15 cellular contexts compared by ENCODE assay signal in genomic region chr1:164587617-164588367, GRCh38. TPM values are rescaled to one million over a fixed set of nuclear protein-coding genes. Genes with fewer than 3 reads are reported as not detected.
DNase-seq lines count a peak whose midpoint lies in the region; ATAC-seq, FAIRE-seq and TF ChIP-seq lines count a peak whose summit lies in the region.
"Had no signal": no experiment of that assay in that cellular context is flagged by ENCODE, and none has a peak within 500 bp of the region (broad histone marks: within the 10 kb centered on the region; RNA-seq: fewer than 3 reads in every experiment).

No MANE protein-coding gene starts in this region.

- TF ChIP-seq EP300 in HepG2 (IDR thresholded peaks at IDR 0.05; ENCODE audit: low read depth in 2 of 2, low read length in 2 of 2) (no peak), HepG2 (CRISPR knock-in tag; IDR thresholded peaks at IDR 0.05; ENCODE audit: borderline replicate concordance) (no peak)

- in situ Hi-C loops in HepG2 (cut with HindIII; ENCODE audit: extremely low pct_ligation_motif_present, low pct_unique_long_range_greater_than_20kb), result no loop called here

- H2AFZ ChIP-seq in HepG2 (ENCODE audit: low read length), result no peak overlapping the region

- CTCF ChIA-PET in HepG2 (lab: Yijun Ruan, JAX; ENCODE audit: low intra/inter-chr PET ratio, low total read pairs), result no interaction called here

- no peaks in the 10 kb centered on the region for H3K27me3 ChIP-seq in liver (ENCODE audit: control insufficient read depth in 4 of 4, insufficient read depth in 4 of 4, low read length in 3 of 4)
- peaks cover 0 to 3% of the 10 kb centered on the region in 2 experiments; a peak in 1 of 5 replicates for H3K27me3 ChIP-seq in HepG2 (ENCODE audit: control insufficient read depth in 1 of 2, insufficient read depth in 2 of 2, low read length in 2 of 2)
- H3K27me3 ChIP-seq in effector memory CD4-positive, alpha-beta T cell (replicated peaks; ENCODE audit: control insufficient read depth, insufficient read depth, low read length, poor library complexity, severe bottlenecking), result no peaks in the 10 kb centered on the region
- H3K27me3 ChIP-seq: testis had no signal

- H3K4me1 ChIP-seq in liver (ENCODE audit: control insufficient read depth in 4 of 4, insufficient read depth in 4 of 4, low read length in 3 of 4) (peaks cover 2 to 23% (median 17%) of the 10 kb centered on the region in 4 donors), HepG2 (ENCODE audit: insufficient read depth, low read length) (no peaks in the 10 kb centered on the region), mesodermal cell (ENCODE audit: control insufficient read depth, insufficient read depth, low read length, poor library complexity, severe bottlenecking) (peaks cover 53% of the 10 kb centered on the region)
- no peaks in the 10 kb centered on the region for H3K4me1 ChIP-seq in effector memory CD4-positive, alpha-beta T cell (ENCODE audit: control insufficient read depth, insufficient read depth, low read length, poor library complexity, severe bottlenecking)
- H3K4me1 ChIP-seq: testis had no signal

- BruUV-seq in HepG2 (replicated peaks; lab: Mats Ljungman, UMichigan), result no TSS peak

- DNase-seq in HepG2 (ENCODE audit: low spot score) (no peak), SW480 (ENCODE audit: low spot score) (no peak)
- DNase-seq in effector memory CD4-positive, alpha-beta T cell, result no peak
- DNase-seq: activated CD4-positive, alpha-beta memory T cell treated with anti-CD3 and anti-CD28 coated beads for 36 hours; activated naive CD8-positive, alpha-beta T cell treated with anti-CD3 and anti-CD28 coated beads, Interleukin-2, amount 10 ng/mL, durations not matched to agents 7 days and 5 days; immature natural killer cell; SIG-M5 had no signal

- H3K9ac ChIP-seq in liver (ENCODE audit: low read depth in 1 of 2, low read length in 2 of 2), result no peak overlapping the region
- no peak overlapping the region for H3K9ac ChIP-seq in HepG2 (ENCODE audit: insufficient read depth, low read depth, low read length)

- no peaks in the 10 kb centered on the region for H3K9me3 ChIP-seq in liver (ENCODE audit: control insufficient read depth in 4 of 4, low read length in 3 of 4)
- no peaks in the 10 kb centered on the region for H3K9me3 ChIP-seq in HepG2 (ENCODE audit: low read length)
- H3K9me3 ChIP-seq in mesodermal cell (ENCODE audit: control insufficient read depth, low read length), result no peaks in the 10 kb centered on the region
- H3K9me3 ChIP-seq in effector memory CD4-positive, alpha-beta T cell (ENCODE audit: control insufficient read depth, low read length), result no peaks in the 10 kb centered on the region
- H3K9me3 ChIP-seq: neutrophil, testis had no signal

- TF ChIP-seq RAD21 in liver (IDR thresholded peaks at IDR 0.05) (peak in 1 of 2 donors; percentile 14), HepG2 (CRISPR knock-in tag; IDR thresholded peaks at IDR 0.05) (no peak)

- H4K20me1 ChIP-seq in HepG2 (ENCODE audit: insufficient read depth, low read length), result no peaks in the 10 kb centered on the region

- POLR2A ChIA-PET in HepG2 (lab: Yijun Ruan, JAX), result no interaction called here

- no peak overlapping the region for H3K4me2 ChIP-seq in HepG2 (ENCODE audit: low read depth, low read length)

- H3K27ac ChIP-seq in liver (ENCODE audit: low read depth in 1 of 2, low read length in 2 of 2), result no peak overlapping the region
- H3K27ac ChIP-seq in HepG2 (ENCODE audit: extremely low read length, insufficient read depth, low read length), result no peak overlapping the region
- peak overlapping the region; percentile 32 for H3K27ac ChIP-seq in angular gyrus (ENCODE audit: low read depth, low read length)
- H3K27ac ChIP-seq in mesodermal cell (ENCODE audit: low read depth, low read length, severe bottlenecking), result peak overlapping the region; percentile 97
- no peak overlapping the region for H3K27ac ChIP-seq in effector memory CD4-positive, alpha-beta T cell (ENCODE audit: insufficient read depth, low read length, poor library complexity, severe bottlenecking)
- H3K27ac ChIP-seq: neutrophil had no signal

- no peak for TF ChIP-seq CTCF in liver (IDR thresholded peaks at IDR 0.05; ENCODE audit: low read depth, low read length, missing input control)
- no peak for TF ChIP-seq CTCF in HepG2 (CRISPR knock-in tag; IDR thresholded peaks at IDR 0.05)

- FAIRE-seq in HepG2 (lab: Jason Lieb, UNC), result no peak
- FAIRE-seq: G401.6 had no signal

- H3K36me3 ChIP-seq in liver (ENCODE audit: control insufficient read depth in 4 of 4, insufficient read depth in 3 of 4, low read depth in 1 of 4, low read length in 3 of 4) (no peaks in the 10 kb centered on the region), HepG2 (replicated peaks in 1 of 2; ENCODE audit: control insufficient read depth in 1 of 2, insufficient read depth in 2 of 2, low read length in 2 of 2) (no peaks in the 10 kb centered on the region), mesodermal cell (ENCODE audit: control insufficient read depth, insufficient read depth, low read length) (peaks cover 18% of the 10 kb centered on the region)
- no peaks in the 10 kb centered on the region for H3K36me3 ChIP-seq in effector memory CD4-positive, alpha-beta T cell (ENCODE audit: control insufficient read depth, insufficient read depth, low read length)
- H3K36me3 ChIP-seq: neutrophil had no signal

- intact Hi-C loops in HepG2 (cut with micrococcal nuclease; ENCODE audit: unreplicated experiment), result no loop called here

- no peak for TF ChIP-seq POLR2A in HepG2 (IDR thresholded peaks at IDR 0.05; ENCODE audit: insufficient read depth in 1 of 2, low read depth in 2 of 2, low read length in 2 of 2)

- H3K4me3 ChIP-seq in liver (ENCODE audit: low read depth in 1 of 3, low read length in 3 of 3), result no peak overlapping the region
- no peak overlapping the region for H3K4me3 ChIP-seq in HepG2 (replicated peaks in 1 of 3; ENCODE audit: insufficient read depth in 1 of 3, low read depth in 2 of 3, low read length in 3 of 3)
- no peak overlapping the region for H3K4me3 ChIP-seq in mesodermal cell (ENCODE audit: extremely low read depth, insufficient read depth, low read length, poor library complexity, severe bottlenecking)
- no peak overlapping the region for H3K4me3 ChIP-seq in effector memory CD4-positive, alpha-beta T cell (ENCODE audit: insufficient read depth, low read depth, low read length, poor library complexity, severe bottlenecking)

- no peaks in the 10 kb centered on the region for H3K79me2 ChIP-seq in HepG2 (ENCODE audit: insufficient read depth, low read length)

- 65% methylated on average over 10 of the region's 10 CpGs for WGBS in liver
- WGBS in HepG2 (ENCODE audit: low lambda C conversion rate), result 54% methylated on average over 10 of the region's 10 CpGs
- 67 to 78% methylated on average over 10 of the region's 10 CpGs for WGBS in mesodermal cell (ENCODE audit: insufficient coverage in 2 of 2), 2 experiments

- ATAC-seq in HepG2 (no peak), GM21390 (IDR thresholded peaks at IDR 0.05; ENCODE audit: unreplicated experiment) (no peak), GM18858 (IDR thresholded peaks at IDR 0.05; ENCODE audit: unreplicated experiment) (no peak)

TF ChIP-seq in liver, 16 proteins besides CTCF, POLR2A, EP300 and RAD21 (continues in another document):
- TF ChIP-seq RXRA (IDR thresholded peaks at IDR 0.05) (peak; percentile 52 to 67), SP1 (IDR thresholded peaks at IDR 0.05) (peak; percentile 56), ATF3 (IDR thresholded peaks at IDR 0.05) (no peak), HNF4A (conservative IDR thresholded peaks at IDR 0.05) (peak; percentile 94 to 96), HNF4G (IDR thresholded peaks at IDR 0.05) (peak; percentile 63)

TF ChIP-seq in HepG2, 621 proteins besides CTCF, POLR2A, EP300 and RAD21 (continues in another document):
- TF ChIP-seq ZNF720 (CRISPR knock-in tag; IDR thresholded peaks at IDR 0.05), result no peak
- no peak for TF ChIP-seq ONECUT2 (CRISPR knock-in tag; IDR thresholded peaks at IDR 0.05)
- TF ChIP-seq STAT5B (CRISPR knock-in tag; IDR thresholded peaks at IDR 0.05), result no peak
- no peak for TF ChIP-seq ZNF441 (CRISPR knock-in tag; IDR thresholded peaks at IDR 0.05; ENCODE audit: borderline replicate concordance)
- TF ChIP-seq ZNF451 (CRISPR knock-in tag; IDR thresholded peaks at IDR 0.05), result no peak

RNA-seq across cellular contexts. Expression of gene PBX1, which starts 28.8 kb away (rescaled TPM):
- total RNA-seq in liver, result 10 to 100 TPM in 1 of 2 donors, 1 to 10 TPM in 1; 7.6 to 17.3 TPM
- polyA plus RNA-seq in liver, result 1 to 10 TPM; 2.2 to 2.5 TPM
- not detected in 2 replicates for total RNA-seq in HepG2 (2016; rRNA removed; fragmentation: Illumina TruSeq; extraction: Trizol)
- total RNA-seq in HepG2 (2016; cell fraction: cytosol; rRNA removed; fragmentation: Illumina TruSeq; extraction: Trizol; ENCODE audit: low read depth), result not detected in 2 replicates
- not detected in 2 replicates for total RNA-seq in HepG2 (2016; cell fraction: insoluble cytoplasmic fraction; rRNA removed; fragmentation: Illumina TruSeq; extraction: Trizol)
- 0.03 TPM in 1 of 2 replicates, not detected in the other for total RNA-seq in HepG2 (2016; cell fraction: membrane; rRNA removed; fragmentation: Illumina TruSeq; extraction: Trizol)
- total RNA-seq in HepG2 (2016; cell fraction: nucleus; rRNA removed; fragmentation: Illumina TruSeq; extraction: Trizol), result not detected in 2 replicates
- 0.24 TPM in 1 of 2 replicates, not detected in the other for polyA plus RNA-seq in HepG2 (2011; rRNA removed)
- under 0.01 and 0.01 TPM in 2 replicates for polyA plus RNA-seq in HepG2 (2011; cell fraction: cytosol; rRNA removed)
- polyA plus RNA-seq in HepG2 (2011; cell fraction: nucleus; rRNA removed), result not detected in 2 replicates
- 0.03 and 0.09 TPM in 2 replicates for polyA plus RNA-seq in HepG2 (2012)
- 0.08 TPM in 1 of 2 replicates, not detected in the other for polyA plus RNA-seq in HepG2 (2016; cell fraction: cytosol; fragmentation: Illumina TruSeq; extraction: Trizol; ENCODE audit: low read depth)
- 0.15 TPM in 1 of 2 replicates, not detected in the other for polyA plus RNA-seq in HepG2 (2016; cell fraction: insoluble cytoplasmic fraction; fragmentation: Illumina TruSeq; extraction: Trizol; ENCODE audit: low read depth)
- 0.18 TPM in 1 of 2 replicates, not detected in the other for polyA plus RNA-seq in HepG2 (2016; cell fraction: membrane; fragmentation: Illumina TruSeq; extraction: Trizol; ENCODE audit: low read depth)
- not detected in 2 replicates for polyA plus RNA-seq in HepG2 (2016; cell fraction: nucleus; fragmentation: Illumina TruSeq; extraction: Trizol; ENCODE audit: insufficient read depth, low read depth)
- polyA minus RNA-seq in HepG2 (2011; rRNA and poly(A)+ RNA removed; ENCODE audit: low replicate concordance), result 68.0 TPM in 1 of 2 replicates, not detected in the other
- polyA minus RNA-seq in HepG2 (2011; cell fraction: cytosol; rRNA and poly(A)+ RNA removed), result 0.30 TPM in 1 of 2 replicates, not detected in the other
- polyA minus RNA-seq in HepG2 (2011; cell fraction: nucleus; rRNA and poly(A)+ RNA removed), result 0.12 and 0.13 TPM in 2 replicates
- polyA plus RNA-seq in mesodermal cell (2013, experiment 1 of 2), result 59.3 TPM
- polyA plus RNA-seq in mesodermal cell (2013, experiment 2 of 2), result 56.0 TPM

Comparison
In these comparisons a context has a peak if more than half of its experiments do, and no peak if none do; other contexts are left out.
1. RNA of gene PBX1, which starts 28.8 kb away (total RNA-seq): 7.6 to 17.3 TPM in liver; 0.03 TPM in HepG2; every median in the first group is over 4 times any median in the second.
2. H3K27ac ChIP-seq: peak in angular gyrus (single experiment) and mesodermal cell (single experiment); none in liver (0 of 2), HepG2 (single experiment) and effector memory CD4-positive, alpha-beta T cell (single experiment).